In genomic region chr13:68145852-68146251, GRCh38 we compare ENCODE assay signal across 8 cellular contexts.
"Had no signal": no experiment of that assay in that cellular context is flagged by ENCODE, and none has a peak within 500 bp of the region (broad histone marks: within the 10 kb centered on the region; RNA-seq: fewer than 3 reads in every experiment).

No MANE protein-coding gene starts in this region.

- H2AFZ ChIP-seq: GM23338 had no signal

- H3K9ac ChIP-seq: KMS-11 had no signal

- FAIRE-seq: H1, H54, HTR-8/SVneo had no signal

- H3K4me3 ChIP-seq: GM23338 had no signal

- DNase-seq: H9, HCEC 1CT, KBM-7 had no signal

- H3K27ac ChIP-seq: KMS-11 had no signal

- ATAC-seq: GM23338 had no signal

- H3K4me2 ChIP-seq: GM23338, KMS-11 had no signal
